Comparison of ENCODE assay signal across 12 cellular contexts in the genomic region with DNA sequence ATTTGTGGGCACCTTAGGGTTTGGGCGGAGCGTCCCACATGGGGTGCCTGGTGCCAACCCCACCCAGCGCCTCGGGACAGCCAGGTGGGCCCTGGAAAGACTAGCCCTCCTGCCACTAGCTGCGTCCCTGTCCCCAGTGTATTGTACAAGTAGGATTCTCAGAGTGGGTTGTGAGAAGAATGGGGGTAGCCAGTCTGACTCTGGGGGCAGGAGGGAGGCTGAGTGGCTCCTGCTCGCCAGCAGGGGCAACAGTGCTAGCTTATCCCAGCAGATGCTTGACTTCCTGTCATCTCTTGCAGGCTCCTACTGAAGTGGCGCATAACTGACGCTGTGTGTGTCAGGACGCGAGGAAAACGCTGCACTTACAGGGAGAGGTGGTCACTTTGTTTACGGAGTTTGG. TPM values are rescaled to one million over a fixed set of nuclear protein-coding genes. Genes with fewer than 3 reads are reported as not detected.
A peak's percentile ranks its signal among the peaks of the same experiment; 100 is the strongest.
DNase-seq lines count a peak whose midpoint lies in the region; ATAC-seq and TF ChIP-seq lines count a peak whose summit lies in the region.
"Had no signal": no experiment of that assay in that cellular context is flagged by ENCODE, and none has a peak within 500 bp of the region (broad histone marks: within the 10 kb centered on the region; RNA-seq: fewer than 3 reads in every experiment).

No MANE protein-coding gene starts in this region.

- H3K27me3 Mint-ChIP-seq in CD14-positive monocyte (ENCODE audit: low read depth in 3 of 3), result no peaks in the 10 kb centered on the region
- H3K27me3 Mint-ChIP-seq in activated naive CD8-positive, alpha-beta T cell treated with anti-CD3 and anti-CD28 coated beads for 36 hours, result no peaks in the 10 kb centered on the region
- no peaks in the 10 kb centered on the region for H3K27me3 Mint-ChIP-seq in memory B cell

- H3K4me3 Mint-ChIP-seq in CD14-positive monocyte (peak overlapping the region in 1 of 2 donors; percentile 20), memory B cell (no peak overlapping the region)
- no peak overlapping the region for H3K4me3 Mint-ChIP-seq in activated naive CD8-positive, alpha-beta T cell treated with anti-CD3 and anti-CD28 coated beads for 36 hours

- DNase-seq in CD14-positive monocyte (ENCODE audit: low spot score), result no peak
- no peak for DNase-seq in HFF-Myc (ENCODE audit: extremely low read depth, low read depth)
- no peak for DNase-seq in activated naive CD8-positive, alpha-beta T cell treated with anti-CD3 and anti-CD28 coated beads for 36 hours
- DNase-seq in memory B cell (ENCODE audit: low spot score in 2 of 2), result no peak
- DNase-seq in AML-193 (lab: John Stamatoyannopoulos, UW), result no peak
- no peak for DNase-seq in NCI-H446 treated with DMSO at 0.1 percent for 48 hours (lab: John Stamatoyannopoulos, UW)
- no peak for DNase-seq in COLO829 (ENCODE audit: low spot score)
- DNase-seq: activated CD8-positive, alpha-beta memory T cell treated with anti-CD3 and anti-CD28 coated beads for 24 hours; colonic mucosa; NCI-H748 treated with DMSO at 0.1 percent for 48 hours; thyroid gland had no signal

- H3K27ac Mint-ChIP-seq in CD14-positive monocyte (peak overlapping the region; percentile 78 to 96 (median 91)), memory B cell (peak overlapping the region; percentile 24)
- peak overlapping the region; percentile 66 for H3K27ac Mint-ChIP-seq in activated naive CD8-positive, alpha-beta T cell treated with anti-CD3 and anti-CD28 coated beads for 36 hours

- ATAC-seq in memory B cell (ENCODE audit: low read depth) (peak; percentile 23), HG03045 (IDR thresholded peaks at IDR 0.05; ENCODE audit: unreplicated experiment) (no peak)

- no peak overlapping the region for H3K4me3 ChIP-seq in HFF-Myc (replicated peaks; ENCODE audit: low read depth, low read length)
- H3K4me3 ChIP-seq: colonic mucosa, thyroid gland had no signal

- H3K9me3 Mint-ChIP-seq in CD14-positive monocyte, result peaks cover 0 to 3% (median 0%) of the 10 kb centered on the region in 7 donors
- H3K9me3 Mint-ChIP-seq in activated naive CD8-positive, alpha-beta T cell treated with anti-CD3 and anti-CD28 coated beads for 36 hours, result no peaks in the 10 kb centered on the region
- H3K9me3 Mint-ChIP-seq in memory B cell, result no peaks in the 10 kb centered on the region

- H3K36me3 Mint-ChIP-seq in CD14-positive monocyte (peaks cover 84 to 97% of the 10 kb centered on the region in 2 donors), memory B cell (peaks cover 36% of the 10 kb centered on the region)
- peaks cover 48% of the 10 kb centered on the region for H3K36me3 Mint-ChIP-seq in activated naive CD8-positive, alpha-beta T cell treated with anti-CD3 and anti-CD28 coated beads for 36 hours

- intact Hi-C loops in CD14-positive monocyte (cut with micrococcal nuclease), result no loop called here

- H3K4me1 Mint-ChIP-seq in CD14-positive monocyte (peaks cover 61% of the 10 kb centered on the region), memory B cell (peaks cover 23% of the 10 kb centered on the region)
- peaks cover 27% of the 10 kb centered on the region for H3K4me1 Mint-ChIP-seq in activated naive CD8-positive, alpha-beta T cell treated with anti-CD3 and anti-CD28 coated beads for 36 hours

- TF ChIP-seq CTCF in CD14-positive monocyte (IDR thresholded peaks at IDR 0.05) (no peak), HFF-Myc (IDR thresholded peaks at IDR 0.05; ENCODE audit: low read depth, low read length, missing control alignments) (peak; percentile 20)

RNA-seq across cellular contexts. Expression of gene PSMA7, which starts 9.3 kb away (rescaled TPM):
- 100 to 1,000 TPM; 527 to 668 TPM for polyA plus RNA-seq in CD14-positive monocyte
- 100 to 1,000 TPM; 362 to 367 TPM for total RNA-seq in activated naive CD8-positive, alpha-beta T cell treated with anti-CD3 and anti-CD28 coated beads for 36 hours

RNA-seq across cellular contexts. Expression of gene SS18L1, which starts 9.7 kb away (rescaled TPM):
- 1 to 10 TPM in 1 of 2 donors, under 1 TPM in 1; 0.75 to 1.1 TPM for polyA plus RNA-seq in CD14-positive monocyte
- total RNA-seq in activated naive CD8-positive, alpha-beta T cell treated with anti-CD3 and anti-CD28 coated beads for 36 hours, result 10 to 100 TPM; 12.1 to 12.3 TPM

RNA-seq across cellular contexts. Expression of gene LSM14B, which starts 11.6 kb away (rescaled TPM):
- 1 to 10 TPM; 1.0 to 1.4 TPM for polyA plus RNA-seq in CD14-positive monocyte
- 10 to 100 TPM; 32.8 to 34.5 TPM for total RNA-seq in activated naive CD8-positive, alpha-beta T cell treated with anti-CD3 and anti-CD28 coated beads for 36 hours

RNA-seq across cellular contexts. Expression of gene MTG2, which starts 49.0 kb away (rescaled TPM):
- 10 to 100 TPM; 10.8 to 14.9 TPM for polyA plus RNA-seq in CD14-positive monocyte
- total RNA-seq in activated naive CD8-positive, alpha-beta T cell treated with anti-CD3 and anti-CD28 coated beads for 36 hours, result 10 to 100 TPM; 36.1 to 39.9 TPM

Comparison
In these comparisons a context has a peak if more than half of its experiments do, and no peak if none do; other contexts are left out.
1. H3K27ac Mint-ChIP-seq: peak in every context shown above with its lines; median percentile 91 in CD14-positive monocyte; 66 in activated naive CD8-positive, alpha-beta T cell treated with anti-CD3 and anti-CD28 coated beads for 36 hours; 24 in memory B cell.